Comparison of ENCODE assay signal across 15 cellular contexts in the genomic region with DNA sequence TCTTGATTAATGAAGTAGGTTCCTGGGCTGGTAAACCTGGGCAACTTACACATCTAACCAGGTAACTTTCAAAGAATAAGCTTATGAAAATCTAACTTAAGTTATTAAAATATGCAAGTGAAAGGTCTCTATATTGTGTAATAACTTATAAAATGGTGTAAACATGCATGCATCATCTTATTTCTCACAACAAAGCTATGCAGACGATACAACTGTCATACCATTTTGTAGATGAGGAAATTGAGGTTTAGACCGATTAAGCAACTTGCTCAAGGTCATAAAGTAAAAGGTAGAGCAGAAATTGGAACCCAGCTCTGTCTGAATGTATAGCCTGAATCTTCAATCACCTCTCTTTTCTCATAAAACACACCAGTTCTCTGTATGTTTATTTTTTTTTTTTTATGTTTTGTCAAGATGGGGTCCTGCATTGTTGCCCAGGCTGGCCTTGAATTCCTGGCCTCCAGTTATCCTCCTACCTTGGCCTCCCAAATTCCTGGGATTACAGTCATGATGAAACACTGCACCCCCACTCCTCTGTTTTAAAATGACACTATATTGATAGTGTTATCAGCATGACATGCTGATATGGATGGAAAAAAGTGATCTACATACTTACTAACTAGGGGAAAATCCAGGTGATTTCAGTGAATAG.
DNase-seq lines count a peak whose midpoint lies in the region; ATAC-seq and TF ChIP-seq lines count a peak whose summit lies in the region.
"Had no signal": no experiment of that assay in that cellular context is flagged by ENCODE, and none has a peak within 500 bp of the region (broad histone marks: within the 10 kb centered on the region; RNA-seq: fewer than 3 reads in every experiment).

No MANE protein-coding gene starts in this region.

- H3K9me3 ChIP-seq in HEK293 (ENCODE audit: control insufficient read depth, insufficient read depth, low read depth, low read length), result no peaks in the 10 kb centered on the region
- H3K9me3 ChIP-seq: left lung, transverse colon had no signal

- H3K36me3 Mint-ChIP-seq in CD14-positive monocyte (peaks cover 3 to 11% of the 10 kb centered on the region in 2 donors), WTC11 (no peaks in the 10 kb centered on the region)

- CTCF ChIA-PET in HEK293 (lab: Yijun Ruan, JAX), result interaction anchor here (0.6 to 1.9 kb wide), 9 partner anchors 8 to 165 kb away, joined by 3 to 20 read pairs (median 4); no protein-coding TSS in a partner anchor
- CTCF ChIA-PET in WTC11 (lab: Charles Lee), result interaction anchor here (0.6 to 1.3 kb wide), 2 partner anchors 8 to 471 kb away, joined by 3 to 8 read pairs; a partner anchor contains a TSS

- H3K27ac ChIP-seq in HEK293 (ENCODE audit: extremely low read depth, low read depth, low read length), result no peak overlapping the region
- H3K27ac ChIP-seq: left lung, transverse colon had no signal

- H3K9me3 Mint-ChIP-seq in CD14-positive monocyte (no peaks in the 10 kb centered on the region), WTC11 (no peaks in the 10 kb centered on the region; the same call in 1 of the 2 replicates)
- H3K9me3 Mint-ChIP-seq: activated CD4-positive, alpha-beta T cell treated with anti-CD3 and anti-CD28 coated beads, Interleukin-2, amount 10 ng/mL, durations not matched to agents 7 days and 5 days had no signal

- TF ChIP-seq CTCF in CD14-positive monocyte (IDR thresholded peaks at IDR 0.05), result no peak
- TF ChIP-seq CTCF in HEK293 (tag by site-specific recombination; IDR thresholded peaks at IDR 0.05), result no peak
- TF ChIP-seq CTCF in WTC11 (IDR thresholded peaks at IDR 0.05), result no peak

- H3K27me3 Mint-ChIP-seq in CD14-positive monocyte (ENCODE audit: low read depth in 3 of 3), result no peaks in the 10 kb centered on the region
- H3K27me3 Mint-ChIP-seq in WTC11 (ENCODE audit: low read depth), result no peaks in the 10 kb centered on the region
- H3K27me3 Mint-ChIP-seq: activated CD4-positive, alpha-beta T cell treated with anti-CD3 and anti-CD28 coated beads, Interleukin-2, amount 10 ng/mL, durations not matched to agents 7 days and 5 days had no signal

- ATAC-seq in WTC11, result no peak
- no peak for ATAC-seq in GM19023 (IDR thresholded peaks at IDR 0.05; ENCODE audit: unreplicated experiment)
- no peak for ATAC-seq in GM18520 (IDR thresholded peaks at IDR 0.05; ENCODE audit: unreplicated experiment)
- ATAC-seq in HG03460 (IDR thresholded peaks at IDR 0.05; ENCODE audit: unreplicated experiment), result no peak
- ATAC-seq: left lung; right cardiac atrium; stimulated activated naive CD8-positive, alpha-beta T cell treated with anti-CD3 and anti-CD28 coated beads, Interleukin-15, Interleukin-2, amounts not matched to agents 100 U/mL and 50 U/mL, for 24 hours had no signal

- H3K4me3 Mint-ChIP-seq in CD14-positive monocyte, result no peak overlapping the region
- no peak overlapping the region for H3K4me3 Mint-ChIP-seq in WTC11
- H3K4me3 Mint-ChIP-seq: activated CD4-positive, alpha-beta T cell treated with anti-CD3 and anti-CD28 coated beads, Interleukin-2, amount 10 ng/mL, durations not matched to agents 7 days and 5 days had no signal

- DNase-seq in CD14-positive monocyte (ENCODE audit: low spot score) (no peak), WTC11 (ENCODE audit: low spot score) (no peak), fibroblast of peridontal ligament (ENCODE audit: extremely low read depth) (peak; percentile 29), NCI-H1105 treated with DMSO at 0.1 percent for 48 hours (lab: John Stamatoyannopoulos, UW) (no peak)
- DNase-seq: activated CD4-positive, alpha-beta T cell treated with anti-CD3 and anti-CD28 coated beads, Interleukin-2, amount 10 ng/mL, durations not matched to agents 7 days and 5 days; aorta; glutamatergic neuron; left lung; right cardiac atrium; stimulated activated naive CD8-positive, alpha-beta T cell treated with anti-CD3 and anti-CD28 coated beads, Interleukin-15, Interleukin-2, amounts not matched to agents 100 U/mL and 50 U/mL, for 24 hours; transverse colon had no signal

- intact Hi-C loops in CD14-positive monocyte (cut with micrococcal nuclease), result no loop called here

- H3K4me1 Mint-ChIP-seq in CD14-positive monocyte (peaks cover 60% of the 10 kb centered on the region), WTC11 (peaks cover 28% of the 10 kb centered on the region)

- POLR2A ChIA-PET in HEK293 (lab: Yijun Ruan, JAX) (no interaction called here), WTC11 (lab: Charles Lee) (interaction anchor here (1.1 kb wide), 1 partner anchor 12 kb away, joined by 3 read pairs; no protein-coding TSS in a partner anchor)

- no peaks in the 10 kb centered on the region; a peak in 1 of 3 replicates for H3K36me3 ChIP-seq in HEK293 (ENCODE audit: control insufficient read depth in 2 of 2, insufficient read depth in 1 of 2, low read length in 2 of 2)
- H3K36me3 ChIP-seq: left lung, transverse colon had no signal

- H3K27ac Mint-ChIP-seq in CD14-positive monocyte (peak overlapping the region; percentile 59 to 91 (median 75)), WTC11 (0 out of 2 replicates have a peak overlapping the region, but pooled peaks have one; percentile 23)
- H3K27ac Mint-ChIP-seq: activated CD4-positive, alpha-beta T cell treated with anti-CD3 and anti-CD28 coated beads, Interleukin-2, amount 10 ng/mL, durations not matched to agents 7 days and 5 days had no signal

- H3K4me3 ChIP-seq in HEK293 (ENCODE audit: low read depth, low read length), result no peak overlapping the region
- H3K4me3 ChIP-seq: left lung, transverse colon had no signal

- peaks cover 3% of the 10 kb centered on the region; the same call in 1 of the 2 replicates for H3K4me1 ChIP-seq in HEK293 (ENCODE audit: control insufficient read depth, insufficient read depth, low read length)

TF ChIP-seq in HEK293, 187 proteins besides CTCF, POLR2A, EP300 and RAD21 (continues in another document):
- TF ChIP-seq ZNF341 (tag by site-specific recombination; IDR thresholded peaks at IDR 0.05; ENCODE audit: low read depth), result no peak
- TF ChIP-seq, protein P1, sequence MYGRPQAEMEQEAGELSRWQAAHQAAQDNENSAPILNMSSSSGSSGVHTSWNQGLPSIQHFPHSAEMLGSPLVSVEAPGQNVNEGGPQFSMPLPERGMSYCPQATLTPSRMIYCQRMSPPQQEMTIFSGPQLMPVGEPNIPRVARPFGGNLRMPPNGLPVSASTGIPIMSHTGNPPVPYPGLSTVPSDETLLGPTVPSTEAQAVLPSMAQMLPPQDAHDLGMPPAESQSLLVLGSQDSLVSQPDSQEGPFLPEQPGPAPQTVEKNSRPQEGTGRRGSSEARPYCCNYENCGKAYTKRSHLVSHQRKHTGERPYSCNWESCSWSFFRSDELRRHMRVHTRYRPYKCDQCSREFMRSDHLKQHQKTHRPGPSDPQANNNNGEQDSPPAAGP (tag by site-specific recombination; IDR thresholded peaks at IDR 0.05), result no peak
- 0 out of 2 replicates have a peak, but pooled peaks have one; percentile 43 for TF ChIP-seq ZNF121 (tag by site-specific recombination; IDR thresholded peaks at IDR 0.05)

TF ChIP-seq in WTC11, 78 proteins besides CTCF, POLR2A, EP300 and RAD21:
- TF ChIP-seq HMGA2 (CRISPR knock-in tag; IDR thresholded peaks at IDR 0.05) (no peak), ZNF121 (CRISPR knock-in tag; IDR thresholded peaks at IDR 0.05) (peak; percentile 62; the same call in 1 of the 2 replicates)
